ENCODE assay signal across 26 cellular contexts in genomic region chr4:24745172-24745895, GRCh38. TPM values are rescaled to one million over a fixed set of nuclear protein-coding genes. Genes with fewer than 3 reads are reported as not detected.
A peak's percentile ranks its signal among the peaks of the same experiment; 100 is the strongest.
DNase-seq lines count a peak whose midpoint lies in the region; ATAC-seq, FAIRE-seq and TF ChIP-seq lines count a peak whose summit lies in the region.
"Had no signal": no experiment of that assay in that cellular context is flagged by ENCODE, and none has a peak within 500 bp of the region (broad histone marks: within the 10 kb centered on the region; RNA-seq: fewer than 3 reads in every experiment).

No MANE protein-coding gene starts in this region.

- H3K27me3 Mint-ChIP-seq in HFFc6 (ENCODE audit: insufficient read depth) (peaks cover 6% of the 10 kb centered on the region), astrocyte (ENCODE audit: low read depth, unreplicated experiment) (no peaks in the 10 kb centered on the region), Calu3 (ENCODE audit: unreplicated experiment) (no peaks in the 10 kb centered on the region)

- no peaks in the 10 kb centered on the region for H3K36me3 ChIP-seq in astrocyte (ENCODE audit: insufficient read depth, low read length)
- H3K36me3 ChIP-seq in muscle layer of duodenum (ENCODE audit: control insufficient read depth in 1 of 2, insufficient read depth in 2 of 2, low read length in 2 of 2), result no peaks in the 10 kb centered on the region

- no peaks in the 10 kb centered on the region for H4K20me1 ChIP-seq in astrocyte (ENCODE audit: insufficient read depth, low read length)

- ATAC-seq in HG03159 (IDR thresholded peaks at IDR 0.05; ENCODE audit: unreplicated experiment), result no peak
- ATAC-seq: A549, Panc1 had no signal

- no peaks in the 10 kb centered on the region for H3K79me2 ChIP-seq in astrocyte (ENCODE audit: insufficient read depth, low read length)

- H3K27me3 ChIP-seq in astrocyte (ENCODE audit: insufficient read depth, low read length), result no peaks in the 10 kb centered on the region
- H3K27me3 ChIP-seq in muscle layer of duodenum (ENCODE audit: low read depth, low read length), result no peaks in the 10 kb centered on the region

- H3K9me3 Mint-ChIP-seq in HFFc6 (no peaks in the 10 kb centered on the region; the same call in 1 of the 2 replicates), astrocyte (ENCODE audit: unreplicated experiment) (no peaks in the 10 kb centered on the region), Calu3 (ENCODE audit: low read depth, unreplicated experiment) (no peaks in the 10 kb centered on the region)

- peaks cover 54% of the 10 kb centered on the region for H3K4me1 Mint-ChIP-seq in HFFc6 (ENCODE audit: low read depth)
- peaks cover 3% of the 10 kb centered on the region for H3K4me1 Mint-ChIP-seq in astrocyte (ENCODE audit: low read depth, unreplicated experiment)
- no peaks in the 10 kb centered on the region for H3K4me1 Mint-ChIP-seq in Calu3 (ENCODE audit: low read depth, unreplicated experiment)
- H3K4me1 Mint-ChIP-seq: CD4-positive, alpha-beta memory T cell had no signal

- DNase-seq in HFFc6 (peak; percentile 28), astrocyte (ENCODE audit: low read depth) (peak; percentile 51), renal cortical epithelial cell (ENCODE audit: low read depth) (peak; percentile 26), H54 (ENCODE audit: insufficient read length, low spot score) (no peak), Calu3 (no peak), HPDE6-E6E7 (ENCODE audit: extremely low spot score) (no peak)
- DNase-seq: AML-193; C1 segment of cervical spinal cord; CD4-positive, alpha-beta memory T cell; COR-L47; H7; IMR-90; KG1; NCI-H1092; NCI-H1417 treated with DMSO at 0.1 percent for 48 hours; NCI-H1694 treated with DMSO at 0.1 percent for 48 hours; NCI-H2081; NCI-H2227 treated with DMSO at 0.1 percent for 48 hours; SIG-M5 had no signal

- H3K4me1 ChIP-seq in astrocyte (ENCODE audit: insufficient read depth, low read length) (no peaks in the 10 kb centered on the region), muscle layer of duodenum (ENCODE audit: control insufficient read depth in 1 of 2, insufficient read depth in 2 of 2, low read length in 2 of 2) (no peaks in the 10 kb centered on the region)
- H3K4me1 ChIP-seq: A549 had no signal

- H3K9me3 ChIP-seq in astrocyte (ENCODE audit: insufficient read depth, low read depth, low read length) (no peaks in the 10 kb centered on the region), muscle layer of duodenum (ENCODE audit: control insufficient read depth in 1 of 2, low read length in 2 of 2) (no peaks in the 10 kb centered on the region)
- H3K9me3 ChIP-seq: A549 had no signal

- H2AFZ ChIP-seq in astrocyte (ENCODE audit: low read depth, low read length), result no peak overlapping the region

- H3K4me2 ChIP-seq in astrocyte (ENCODE audit: low read length), result no peak overlapping the region
- H3K4me2 ChIP-seq: A549 had no signal

- H3K27ac ChIP-seq in astrocyte (ENCODE audit: low read depth, low read length) (no peak overlapping the region), muscle layer of duodenum (ENCODE audit: low read length) (peak overlapping the region; percentile 32)
- H3K27ac ChIP-seq: A549, SK-N-MC had no signal

- no peak for TF ChIP-seq CTCF in HFFc6 (IDR thresholded peaks at IDR 0.05)
- TF ChIP-seq CTCF in astrocyte (IDR thresholded peaks at IDR 0.05; ENCODE audit: insufficient read depth, low read depth, low read length), result no peak
- no peak for TF ChIP-seq CTCF in Calu3 (IDR thresholded peaks at IDR 0.05; ENCODE audit: unreplicated experiment)

- CTCF ChIA-PET in Calu3 (lab: Charles Lee), result no interaction called here

- H3K9ac ChIP-seq in astrocyte (ENCODE audit: low read length), result no peak overlapping the region

- TF ChIP-seq POLR2A in H54 (IDR thresholded peaks at IDR 0.05; ENCODE audit: low read depth, low read length), result no peak

- H3K4me3 Mint-ChIP-seq in HFFc6 (no peak overlapping the region), astrocyte (ENCODE audit: unreplicated experiment) (no peak overlapping the region), Calu3 (ENCODE audit: low read depth, unreplicated experiment) (no peak overlapping the region)
- H3K4me3 Mint-ChIP-seq: CD4-positive, alpha-beta memory T cell had no signal

- FAIRE-seq in astrocyte (lab: Jason Lieb, UNC), result no peak
- no peak for FAIRE-seq in H54 (lab: Jason Lieb, UNC)
- FAIRE-seq: A549, G401.6 had no signal

- H3K4me3 ChIP-seq in astrocyte (ENCODE audit: insufficient read depth, low read depth, low read length) (no peak overlapping the region), muscle layer of duodenum (ENCODE audit: low read depth in 1 of 2, low read length in 2 of 2) (no peak overlapping the region)
- H3K4me3 ChIP-seq: A549, SK-N-MC had no signal

- H3K36me3 Mint-ChIP-seq in HFFc6 (ENCODE audit: low read depth) (peaks cover 4% of the 10 kb centered on the region; the same call in 1 of the 2 replicates), astrocyte (ENCODE audit: low read depth, unreplicated experiment) (no peaks in the 10 kb centered on the region), Calu3 (ENCODE audit: insufficient read depth, unreplicated experiment) (no peaks in the 10 kb centered on the region)
- H3K36me3 Mint-ChIP-seq: CD4-positive, alpha-beta memory T cell had no signal

- intact Hi-C loops in Calu3 (cut with micrococcal nuclease; ENCODE audit: unreplicated experiment), result no loop called here

- no peak overlapping the region for H3K27ac Mint-ChIP-seq in HFFc6
- no peak overlapping the region for H3K27ac Mint-ChIP-seq in astrocyte (ENCODE audit: unreplicated experiment)
- H3K27ac Mint-ChIP-seq in Calu3 (ENCODE audit: unreplicated experiment), result no peak overlapping the region
- H3K27ac Mint-ChIP-seq: CD4-positive, alpha-beta memory T cell had no signal

- no TSS peak for BruUV-seq in Calu3 (replicated peaks; lab: Mats Ljungman, UMichigan)

RNA-seq across cellular contexts. Expression of gene SOD3, which starts 50.0 kb away (rescaled TPM):
- total RNA-seq in HFFc6 (2021; fragmentation: NEBNext Ultra II Directional; extraction: Animal tissue kit (Norgen Biotek cat#: 25700)), result 10 to 100 TPM; 13.9 to 18.5 (median 16.9) TPM
- total RNA-seq in astrocyte (8.6 and 12.0 TPM in 2 replicates), renal cortical epithelial cell (1.9 and 21.1 TPM in 2 replicates), Calu3 (2022) (26.2 and 33.7 TPM in 2 replicates)
- total RNA-seq: CD4-positive, alpha-beta memory T cell; NCI-H460 had no signal

Comparison
In these comparisons a context has a peak if more than half of its experiments do, and no peak if none do; other contexts are left out.
1. DNase-seq: peak in HFFc6 (single experiment), astrocyte (single experiment) and renal cortical epithelial cell (single experiment); none in H54 (single experiment), Calu3 (single experiment) and HPDE6-E6E7 (single experiment).